Comparison of ENCODE assay signal across 9 cellular contexts in the genomic region with DNA sequence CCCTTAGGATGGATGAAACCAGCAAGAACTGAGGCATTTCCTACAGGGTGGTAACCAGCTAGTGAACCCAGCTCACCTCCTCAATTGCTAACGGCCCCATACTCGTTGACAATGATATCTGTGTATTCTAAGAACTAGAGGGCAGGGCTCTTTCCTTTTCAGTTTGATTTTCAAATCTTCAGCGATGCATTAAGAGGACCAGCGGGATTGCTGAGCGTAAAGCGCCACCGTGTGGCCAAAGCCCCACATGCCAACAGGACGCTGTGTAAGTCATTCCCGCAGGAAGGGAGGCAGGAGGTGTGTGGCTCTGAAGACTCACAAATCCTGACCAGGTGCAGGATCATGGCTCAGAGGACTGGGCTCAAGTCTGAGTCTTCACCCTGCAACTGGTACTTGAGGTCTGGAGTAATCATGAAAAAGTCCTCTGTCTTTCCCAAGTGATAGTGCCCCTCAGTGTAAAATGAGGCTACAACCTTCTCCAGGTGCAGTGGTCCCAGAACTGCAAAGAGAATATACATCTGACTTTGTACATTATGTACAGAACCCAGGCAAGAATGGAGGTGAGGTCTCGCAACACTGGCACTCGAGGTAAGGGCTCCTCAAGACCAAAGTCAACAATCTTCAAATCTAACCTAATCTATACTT. TPM values are rescaled to one million over a fixed set of nuclear protein-coding genes. Genes with fewer than 3 reads are reported as not detected.
DNase-seq lines count a peak whose midpoint lies in the region; ATAC-seq and TF ChIP-seq lines count a peak whose summit lies in the region.
"Had no signal": no experiment of that assay in that cellular context is flagged by ENCODE, and none has a peak within 500 bp of the region (broad histone marks: within the 10 kb centered on the region; RNA-seq: fewer than 3 reads in every experiment).

No MANE protein-coding gene starts in this region.

- H3K27me3 ChIP-seq in neutrophil = peaks cover 28% of the 10 kb centered on the region

- DNase-seq in DMS53 treated with DMSO at 0.1 percent for 48 hours (lab: John Stamatoyannopoulos, UW; ENCODE audit: unreplicated experiment) (peak; percentile 81), Kasumi-1 (lab: John Stamatoyannopoulos, UW) (peak; percentile 71 to 80), RPMI7951 (ENCODE audit: low read depth) (peak; percentile 66), activated T-helper 1 cell treated with Interleukin-2 at 50 U/mL for 16 hours (ENCODE audit: low read depth) (peak; percentile 59), fibroblast of the aortic adventitia (ENCODE audit: low read depth) (peak; percentile 86), superior temporal gyrus (ENCODE audit: extremely low spot score) (peak; percentile 95)

- no peak overlapping the region for H3K4me3 ChIP-seq in fibroblast of the aortic adventitia (ENCODE audit: low read depth, low read length)
- H3K4me3 ChIP-seq in neutrophil (ENCODE audit: low read depth in 1 of 2, low read length in 1 of 2) = no peak overlapping the region

- ATAC-seq in GM21737 (IDR thresholded peaks at IDR 0.05; ENCODE audit: unreplicated experiment) = peak; percentile 81

- peaks cover 0 to 20% of the 10 kb centered on the region in 2 experiments for H3K4me1 ChIP-seq in neutrophil (ENCODE audit: control insufficient read depth in 1 of 2, insufficient read depth in 1 of 2, low read depth in 1 of 2, low read length in 1 of 2)

- no peaks in the 10 kb centered on the region for H3K36me3 ChIP-seq in neutrophil

- H3K9me3 ChIP-seq in neutrophil = no peaks in the 10 kb centered on the region

- TF ChIP-seq CTCF in fibroblast of the aortic adventitia (IDR thresholded peaks at IDR 0.05; ENCODE audit: insufficient read depth, low read length) (peak; percentile 96), neutrophil (IDR thresholded peaks at IDR 0.05) (peak; percentile 91)

- no peak overlapping the region for H3K27ac ChIP-seq in neutrophil

RNA-seq across cellular contexts. Expression of a gene that starts 40.9 kb away (rescaled TPM):
- total RNA-seq in RPMI7951 (2014; rRNA removed; shearing (Covaris generic)) = not detected in 2 replicates
- total RNA-seq in fibroblast of the aortic adventitia (ENCODE audit: low replicate concordance) = not detected in 2 replicates
- total RNA-seq: mononuclear cell had no signal
